ENCODE assay signal across 9 cellular contexts in the genomic region with DNA sequence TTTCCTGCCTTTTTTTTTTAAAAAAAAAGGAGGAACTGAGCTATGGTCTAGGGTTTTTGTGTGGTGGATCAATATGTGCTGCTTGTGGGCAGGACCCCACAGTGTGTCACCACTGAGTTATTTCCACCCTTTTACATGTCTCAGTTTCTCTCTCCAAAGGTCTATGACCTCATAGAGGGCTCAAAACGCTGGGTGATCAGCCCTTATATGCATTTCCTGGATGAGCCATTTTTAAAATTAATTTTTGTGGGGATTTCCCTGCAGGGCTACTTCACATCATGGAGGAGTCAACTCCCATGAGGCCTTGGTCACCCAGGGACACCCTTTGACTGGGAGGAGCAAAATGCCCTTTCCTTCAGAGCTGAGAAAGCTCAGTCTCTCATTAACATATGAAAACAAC. TPM values are rescaled to one million over a fixed set of nuclear protein-coding genes. Genes with fewer than 3 reads are reported as not detected.
DNase-seq lines count a peak whose midpoint lies in the region; ATAC-seq and TF ChIP-seq lines count a peak whose summit lies in the region.
"Had no signal": no experiment of that assay in that cellular context is flagged by ENCODE, and none has a peak within 500 bp of the region (broad histone marks: within the 10 kb centered on the region; RNA-seq: fewer than 3 reads in every experiment).

No MANE protein-coding gene starts in this region.

- H3K4me1 ChIP-seq in esophagus muscularis mucosa (no peaks in the 10 kb centered on the region), sigmoid colon (no peaks in the 10 kb centered on the region)

- TF ChIP-seq POLR2A in esophagus muscularis mucosa (IDR thresholded peaks at IDR 0.05; ENCODE audit: low read depth) = no peak
- TF ChIP-seq POLR2A in sigmoid colon (IDR thresholded peaks at IDR 0.05) = no peak

- H3K4me3 ChIP-seq in esophagus muscularis mucosa (no peak overlapping the region), sigmoid colon (no peak overlapping the region)

- ATAC-seq in GM18508 (IDR thresholded peaks at IDR 0.05; ENCODE audit: insufficient read depth, unreplicated experiment) = peak; percentile 76
- peak; percentile 86 for ATAC-seq in GM21515 (IDR thresholded peaks at IDR 0.05; ENCODE audit: unreplicated experiment)
- ATAC-seq in HG03457 (IDR thresholded peaks at IDR 0.05; ENCODE audit: unreplicated experiment) = peak; percentile 61

- H3K9me3 ChIP-seq in esophagus muscularis mucosa (no peaks in the 10 kb centered on the region), sigmoid colon (no peaks in the 10 kb centered on the region)

- in situ Hi-C loops in GM13977 (cut with MboI; ENCODE audit: low pct_unique_long_range_greater_than_20kb, low sequenced_read_pairs, unreplicated experiment) = no loop called here

- H3K27ac ChIP-seq in esophagus muscularis mucosa (replicated peaks in 1 of 4) = no peak overlapping the region
- H3K27ac ChIP-seq in sigmoid colon = no peak overlapping the region

- H3K27me3 ChIP-seq in esophagus muscularis mucosa (no peaks in the 10 kb centered on the region), sigmoid colon (no peaks in the 10 kb centered on the region)

- TF ChIP-seq CTCF in esophagus muscularis mucosa (IDR thresholded peaks at IDR 0.05) = no peak
- TF ChIP-seq CTCF in GM13977 (IDR thresholded peaks at IDR 0.05; ENCODE audit: extremely low read depth, insufficient read depth, missing control alignments) = no peak
- TF ChIP-seq CTCF in sigmoid colon (IDR thresholded peaks at IDR 0.05) = no peak

- TF ChIP-seq EP300 in esophagus muscularis mucosa (IDR thresholded peaks at IDR 0.05) (no peak), sigmoid colon (IDR thresholded peaks at IDR 0.05) (no peak)

- H3K36me3 ChIP-seq in esophagus muscularis mucosa (no peaks in the 10 kb centered on the region), sigmoid colon (no peaks in the 10 kb centered on the region)

- peak; percentile 55 for DNase-seq in esophagus muscularis mucosa (ENCODE audit: extremely low spot score)
- DNase-seq in GM13977 (ENCODE audit: low spot score) = no peak
- DNase-seq in sigmoid colon = no peak
- DNase-seq in NCI-H446 (lab: John Stamatoyannopoulos, UW) = no peak
- DNase-seq in DMS153 (lab: John Stamatoyannopoulos, UW) = no peak

- WGBS in esophagus muscularis mucosa = 54% methylated on average over 1 of the region's 1 CpG
- WGBS in sigmoid colon, 2 donors = 56 to 71% methylated on average over 1 of the region's 1 CpG

- intact Hi-C loops in esophagus muscularis mucosa (cut with DNase I) = no loop called here
- intact Hi-C loops in sigmoid colon (cut with DNase I) = no loop called here

RNA-seq across cellular contexts. Expression of a gene that starts 20.7 kb away (rescaled TPM):
- total RNA-seq in esophagus muscularis mucosa (under 1 TPM in 1 of 4 donors, not detected in 3; 0.32 TPM), sigmoid colon (not detected)
- polyA plus RNA-seq in sigmoid colon = not detected
- total RNA-seq: T-helper 2 cell treated with Interferon-gamma antibody and Interleukin-4, amounts not matched to agents 100 ng/mL and 5 ng/mL, for 36 hours had no signal
